Comparison of ENCODE assay signal across 16 cellular contexts in genomic region chr5:39198080-39198479, GRCh38. TPM values are rescaled to one million over a fixed set of nuclear protein-coding genes. Genes with fewer than 3 reads are reported as not detected.
A peak's percentile ranks its signal among the peaks of the same experiment; 100 is the strongest.
DNase-seq lines count a peak whose midpoint lies in the region; ATAC-seq and TF ChIP-seq lines count a peak whose summit lies in the region.
"Had no signal": no experiment of that assay in that cellular context is flagged by ENCODE, and none has a peak within 500 bp of the region (broad histone marks: within the 10 kb centered on the region; RNA-seq: fewer than 3 reads in every experiment).

No MANE protein-coding gene starts in this region.

- H3K9me3 ChIP-seq in DND-41 (ENCODE audit: insufficient read depth, low read length, severe bottlenecking), result no peaks in the 10 kb centered on the region
- H3K9me3 ChIP-seq: left lung, thyroid gland had no signal

- DNase-seq in DND-41 (no peak), kidney tubule cell (ENCODE audit: low spot score) (peak; percentile 41), COR-L47 (lab: John Stamatoyannopoulos, UW) (no peak), left colon (no peak)
- no peak for DNase-seq in Jurkat, Clone E6-1 (ENCODE audit: low read depth, low spot score)
- DNase-seq in activated effector memory CD4-positive, alpha-beta T cell treated with Interleukin-2 at 50 U/mL for 16 hours, result no peak
- DNase-seq in stimulated activated naive CD4-positive, alpha-beta T cell treated with Interleukin-2 at 50 U/mL for 16 hours (lab: John Stamatoyannopoulos, UW), result no peak
- DNase-seq: anterior cingulate cortex; glutamatergic neuron; KBM-7; left lung; NCI-H2029 treated with DMSO at 0.1 percent for 48 hours; nephron progenitor cell; NK-92 treated with Interleukin-12 subunit alpha and Interleukin-12 subunit beta, amount 100 ng/mL, for 24 hours; thyroid gland had no signal

- H3K4me2 ChIP-seq in DND-41 (ENCODE audit: insufficient read depth, low read length), result 0 out of 2 replicates have a peak overlapping the region, but pooled peaks have one; percentile 8

- no peak for TF ChIP-seq CTCF in DND-41 (IDR thresholded peaks at IDR 0.05; ENCODE audit: borderline replicate concordance, extremely low read depth, low read length, poor library complexity, severe bottlenecking)

- intact Hi-C loops in left colon (cut with DNase I, micrococcal nuclease), result no loop called here

- H3K4me1 Mint-ChIP-seq in activated naive CD8-positive, alpha-beta T cell (ENCODE audit: low read depth), result peaks cover 73% of the 10 kb centered on the region

- no peak overlapping the region for H2AFZ ChIP-seq in DND-41 (ENCODE audit: low read depth, low read length)

- no peaks in the 10 kb centered on the region for H3K27me3 ChIP-seq in DND-41 (ENCODE audit: insufficient read depth, low read length, poor library complexity)
- H3K27me3 ChIP-seq: left lung, thyroid gland had no signal

- no peak overlapping the region for H3K4me3 ChIP-seq in DND-41 (ENCODE audit: low read depth in 1 of 2, low read length in 2 of 2)
- peak overlapping the region; percentile 77 for H3K4me3 ChIP-seq in Jurkat, Clone E6-1 (ENCODE audit: low read length)
- H3K4me3 ChIP-seq: left lung, thyroid gland had no signal

- H3K4me3 Mint-ChIP-seq in activated naive CD8-positive, alpha-beta T cell, result peak overlapping the region; percentile 91
- H3K4me3 Mint-ChIP-seq: nephron progenitor cell had no signal

- no peaks in the 10 kb centered on the region for H4K20me1 ChIP-seq in DND-41 (ENCODE audit: insufficient read depth, low read length)

- H3K36me3 Mint-ChIP-seq in activated naive CD8-positive, alpha-beta T cell, result peaks cover 2% of the 10 kb centered on the region

- no peaks in the 10 kb centered on the region for H3K9me3 Mint-ChIP-seq in activated naive CD8-positive, alpha-beta T cell (ENCODE audit: low read depth)
- H3K9me3 Mint-ChIP-seq: nephron progenitor cell had no signal

- ATAC-seq in DND-41 (ENCODE audit: insufficient read depth, low read depth) (no peak), left colon (no peak)

- H3K4me1 ChIP-seq in DND-41 (ENCODE audit: insufficient read depth, low read length), result peaks cover 59% of the 10 kb centered on the region

- H3K27ac ChIP-seq in DND-41 (ENCODE audit: low read length), result no peak overlapping the region
- H3K27ac ChIP-seq: left lung, thyroid gland had no signal

- no peaks in the 10 kb centered on the region; the same call in 1 of the 2 replicates for H3K79me2 ChIP-seq in DND-41 (ENCODE audit: insufficient read depth, low read length)

- no peak overlapping the region for H3K9ac ChIP-seq in DND-41 (ENCODE audit: low read depth, low read length)

- peak overlapping the region; percentile 99 for H3K27ac Mint-ChIP-seq in activated naive CD8-positive, alpha-beta T cell
- H3K27ac Mint-ChIP-seq: nephron progenitor cell had no signal

- peaks cover 4% of the 10 kb centered on the region; the same call in 1 of the 2 replicates for H3K36me3 ChIP-seq in DND-41 (ENCODE audit: insufficient read depth, low read length)
- H3K36me3 ChIP-seq: thyroid gland had no signal

- H3K27me3 Mint-ChIP-seq in activated naive CD8-positive, alpha-beta T cell, result no peaks in the 10 kb centered on the region

RNA-seq across cellular contexts. Expression of gene FYB1, which starts 21.3 kb away (rescaled TPM):
- 3.7 TPM for polyA plus RNA-seq in Jurkat, Clone E6-1 (2012; ENCODE audit: insufficient read depth, insufficient read length)
- 10 to 100 TPM in 1 of 2 donors, 1 to 10 TPM in 1; 7.3 to 10.8 TPM for total RNA-seq in left colon
